Comparison of ENCODE assay signal across 1 cellular context in genomic region chr18:35096677-35097011, GRCh38.
TF ChIP-seq lines count a peak whose summit lies in the region.

No MANE protein-coding gene starts in this region.

TF ChIP-seq in K562, 482 proteins besides CTCF, POLR2A, EP300 and RAD21 (continued from another document):
- no peak for TF ChIP-seq PYGO2 (tag; IDR thresholded peaks at IDR 0.05)
